In the genomic region with DNA sequence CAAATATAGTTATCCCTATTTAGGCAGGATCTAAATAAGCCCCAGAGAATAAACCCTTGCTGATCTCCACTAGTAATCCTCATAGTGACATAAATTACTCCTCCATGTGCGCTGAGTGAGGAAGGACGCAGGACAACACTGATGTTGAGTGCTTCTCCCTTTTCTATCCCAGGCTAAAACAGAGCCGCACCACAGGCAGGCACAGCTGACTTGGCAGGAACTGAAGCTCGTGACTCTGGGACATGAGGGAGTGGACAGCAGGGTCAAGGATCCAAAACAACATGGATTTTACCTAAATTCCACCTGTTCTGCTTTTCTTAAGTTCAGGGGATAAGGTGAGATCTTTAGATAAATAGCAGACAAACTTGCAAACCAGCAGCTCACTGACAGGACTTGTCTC, we compare ENCODE assay signal across 1 cellular context.
TF ChIP-seq lines count a peak whose summit lies in the region.

No MANE protein-coding gene starts in this region.

TF ChIP-seq in endothelial cell of umbilical vein, 7 proteins besides CTCF, POLR2A, EP300 and RAD21:
- TF ChIP-seq GATA2 (IDR thresholded peaks at IDR 0.05; ENCODE audit: insufficient read depth, insufficient read length, low read depth, low read length), result no peak
- no peak for TF ChIP-seq EZH2 (IDR thresholded peaks at IDR 0.05; ENCODE audit: borderline replicate concordance, low read depth, low read length, severe bottlenecking)
- TF ChIP-seq, protein P1, sequence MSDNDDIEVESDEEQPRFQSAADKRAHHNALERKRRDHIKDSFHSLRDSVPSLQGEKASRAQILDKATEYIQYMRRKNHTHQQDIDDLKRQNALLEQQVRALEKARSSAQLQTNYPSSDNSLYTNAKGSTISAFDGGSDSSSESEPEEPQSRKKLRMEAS (IDR thresholded peaks at IDR 0.05; ENCODE audit: insufficient read depth, insufficient read length), result no peak
- no peak for TF ChIP-seq JUN (IDR thresholded peaks at IDR 0.05; ENCODE audit: borderline replicate concordance, insufficient read depth, insufficient read length, low read depth)
- TF ChIP-seq MYC (IDR thresholded peaks at IDR 0.05; ENCODE audit: low read depth, low read length), result no peak
- no peak for TF ChIP-seq FOS (IDR thresholded peaks at IDR 0.05; ENCODE audit: borderline replicate concordance, insufficient read depth, low read length)
- TF ChIP-seq POLR2AphosphoS5 (IDR thresholded peaks at IDR 0.05; ENCODE audit: insufficient read depth, low read depth, low read length), result no peak
